Comparison of ENCODE assay signal across 29 cellular contexts in the genomic region with DNA sequence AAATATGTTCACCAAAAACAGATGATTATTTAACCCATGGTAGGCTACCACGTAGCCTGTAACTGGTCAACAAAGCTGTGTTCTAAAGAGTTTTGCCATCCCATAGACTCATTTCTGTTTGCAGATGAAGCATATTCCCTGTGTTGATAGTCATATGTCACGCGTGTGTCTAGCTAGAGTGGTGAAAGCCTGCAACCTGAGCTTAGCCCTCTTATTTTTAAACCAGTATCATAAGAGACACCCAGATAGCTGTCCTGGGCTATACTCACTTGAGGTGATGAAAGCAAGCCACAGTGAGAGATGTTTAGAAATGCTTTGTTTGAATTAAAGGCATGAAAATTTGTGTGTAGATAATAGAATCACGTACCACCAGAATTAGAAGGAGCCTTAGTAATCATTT.
"Had no signal": no experiment of that assay in that cellular context is flagged by ENCODE, and none has a peak within 500 bp of the region (broad histone marks: within the 10 kb centered on the region; RNA-seq: fewer than 3 reads in every experiment).

No MANE protein-coding gene starts in this region.

- H3K27me3 Mint-ChIP-seq: naive thymus-derived CD8-positive, alpha-beta T cell; stimulated activated naive B cell treated with anti-CD40 and anti-IgM and Interleukin-4, amounts not matched to agents 10 μg/mL and 1 μg/mL and 100 μg/mL, for 72 hours had no signal

- H3K36me3 ChIP-seq: lower lobe of right lung, pancreas, prostate gland, thyroid gland, transverse colon, vagina had no signal

- H3K9me3 Mint-ChIP-seq: immature natural killer cell had no signal

- H3K27ac ChIP-seq: left lung, lower lobe of right lung, pancreas, prostate gland, skin epidermis, stomach, testis, thyroid gland, transverse colon, upper lobe of left lung, vagina had no signal

- H3K4me1 ChIP-seq: lower lobe of right lung, pancreas, prostate gland, testis, thyroid gland, transverse colon, vagina had no signal

- H3K4me3 Mint-ChIP-seq: immature natural killer cell; naive thymus-derived CD8-positive, alpha-beta T cell; nephron; neural crest cell; stimulated activated naive B cell treated with anti-CD40 and anti-IgM and Interleukin-4, amounts not matched to agents 10 μg/mL and 1 μg/mL and 100 μg/mL, for 72 hours had no signal

- H3K9me3 ChIP-seq: left lung, lower lobe of right lung, pancreas, prostate gland, stomach, testis, thyroid gland, transverse colon, upper lobe of left lung, vagina had no signal

- ATAC-seq: left colon; left lung; lower lobe of right lung; naive thymus-derived CD8-positive, alpha-beta T cell; pancreas; sciatic nerve; stimulated activated naive B cell treated with anti-CD40 and anti-IgM and Interleukin-4, amounts not matched to agents 10 μg/mL and 1 μg/mL and 100 μg/mL, for 72 hours; stimulated activated naive CD8-positive, alpha-beta T cell treated with anti-CD3 and anti-CD28 coated beads, Interleukin-15, Interleukin-2, amounts not matched to agents 100 U/mL and 50 U/mL, for 24 hours had no signal

- H3K4me3 ChIP-seq: left lung, lower lobe of right lung, pancreas, prostate gland, skin epidermis, stomach, testis, thyroid gland, transverse colon, upper lobe of left lung, vagina had no signal

- DNase-seq: hypothalamus; immature natural killer cell; kidney; left colon; left lung; lower lobe of right lung; mammary epithelial cell; mesenchymal stem cell; naive thymus-derived CD8-positive, alpha-beta T cell; nucleus accumbens; pancreas; posterior cingulate gyrus; stimulated activated CD4-positive, alpha-beta T cell treated with anti-CD3 and anti-CD28 coated beads, Interleukin-12 subunit alpha, Interleukin-12 subunit beta, amount 100 ng/mL, for 4 hours; stimulated activated CD4-positive, alpha-beta T cell treated with anti-CD3 and anti-CD28 coated beads, Interleukin-15, amount 100 ng/mL, for 24 hours; stimulated activated CD4-positive, alpha-beta T cell treated with anti-CD3 and anti-CD28 coated beads, Interleukin-2, amount 100 ng/mL, for 24 hours; stimulated activated CD4-positive, alpha-beta T cell treated with anti-CD3 and anti-CD28 coated beads, Interleukin-4, amount 100 ng/mL, for 1 hour; stimulated activated naive B cell treated with anti-CD40 and anti-IgM and Interleukin-4, amounts not matched to agents 10 μg/mL and 1 μg/mL and 100 μg/mL, for 72 hours; stimulated activated naive CD8-positive, alpha-beta T cell treated with anti-CD3 and anti-CD28 coated beads, Interleukin-15, Interleukin-2, amounts not matched to agents 100 U/mL and 50 U/mL, for 24 hours; stomach; testis; thyroid gland; transverse colon; upper lobe of left lung had no signal

- H3K27me3 ChIP-seq: left lung, pancreas, stomach, testis, thyroid gland, transverse colon, upper lobe of left lung, vagina had no signal

- H3K4me1 Mint-ChIP-seq: neural crest cell had no signal

- H3K27ac Mint-ChIP-seq: immature natural killer cell; nephron; stimulated activated naive B cell treated with anti-CD40 and anti-IgM and Interleukin-4, amounts not matched to agents 10 μg/mL and 1 μg/mL and 100 μg/mL, for 72 hours had no signal
